1 cellular context compared by ENCODE assay signal in genomic region chr1:64414855-64415546, GRCh38. TPM values are rescaled to one million over a fixed set of nuclear protein-coding genes. Genes with fewer than 3 reads are reported as not detected.
"Had no signal": no experiment of that assay in that cellular context is flagged by ENCODE, and none has a peak within 500 bp of the region (broad histone marks: within the 10 kb centered on the region; RNA-seq: fewer than 3 reads in every experiment).

No MANE protein-coding gene starts in this region.

RNA-seq across cellular contexts. Expression of gene CACHD1, which starts 54.9 kb away (rescaled TPM):
- total RNA-seq: natural killer cell had no signal
